Comparison of ENCODE assay signal across 8 cellular contexts in the genomic region with DNA sequence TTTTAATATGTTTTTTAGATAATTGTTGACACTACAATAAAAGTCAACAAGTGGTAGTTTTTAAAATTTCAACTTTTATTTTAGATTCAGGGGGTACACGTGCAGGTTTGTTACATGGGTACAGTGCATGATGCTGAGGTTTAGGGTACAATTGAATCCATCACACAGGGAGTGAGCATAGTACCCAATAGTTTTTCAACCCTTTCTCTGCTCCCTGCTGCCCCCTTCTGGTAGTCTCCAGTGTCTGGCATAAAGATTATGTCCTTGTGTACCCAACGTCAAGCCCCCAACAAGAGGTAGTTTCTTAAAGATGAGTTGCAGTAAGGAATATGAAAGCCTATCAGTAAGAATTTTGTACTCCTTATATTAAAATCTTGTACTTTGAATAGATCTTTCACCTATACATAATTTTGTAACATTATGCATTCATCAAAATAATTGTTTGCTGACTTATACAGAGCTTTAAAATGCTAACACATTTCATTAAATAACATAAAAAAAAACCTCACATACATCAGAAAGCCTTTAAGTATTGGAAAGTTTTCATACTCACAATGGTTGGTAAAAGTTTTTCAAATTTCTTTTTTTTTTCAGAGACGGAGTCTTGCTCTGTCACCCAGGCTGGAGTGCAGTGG. TPM values are rescaled to one million over a fixed set of nuclear protein-coding genes. Genes with fewer than 3 reads are reported as not detected.
DNase-seq lines count a peak whose midpoint lies in the region; ATAC-seq lines count a peak whose summit lies in the region.

No MANE protein-coding gene starts in this region.

- H3K4me3 ChIP-seq in SJCRH30 (no peak overlapping the region), right cardiac atrium (ENCODE audit: low read length) (no peak overlapping the region)

- H3K27ac ChIP-seq in SJCRH30, result no peak overlapping the region
- no peak overlapping the region for H3K27ac ChIP-seq in right cardiac atrium (ENCODE audit: low read length)

- ATAC-seq in GM19438 (IDR thresholded peaks at IDR 0.05; ENCODE audit: low read depth, unreplicated experiment) (peak; percentile 80), right cardiac atrium (peak; percentile 45 to 59), GM18517 (IDR thresholded peaks at IDR 0.05; ENCODE audit: unreplicated experiment) (no peak)

- WGBS in right cardiac atrium, result 35% methylated on average over 3 of the region's 3 CpGs

- H3K9me3 ChIP-seq in SJCRH30 (replicated peaks) (no peaks in the 10 kb centered on the region), right cardiac atrium (ENCODE audit: control insufficient read depth, low read length) (no peaks in the 10 kb centered on the region)

- intact Hi-C loops in right cardiac atrium (cut with DNase I), result no loop called here

- H3K4me1 ChIP-seq in SJCRH30 (no peaks in the 10 kb centered on the region), right cardiac atrium (ENCODE audit: control insufficient read depth, insufficient read depth, low read length) (no peaks in the 10 kb centered on the region)

- DNase-seq in CMK (ENCODE audit: low read depth) (peak; percentile 66), Kasumi-1 (lab: John Stamatoyannopoulos, UW) (peak; percentile 80 to 90), SJCRH30 (peak; percentile 75 to 90), right cardiac atrium (peak in 1 of 3 donors; percentile 67)
- peak; percentile 73 for DNase-seq in activated gamma-delta T cell treated with anti-CD3 and anti-CD28 coated beads, Interleukin-2, amount 50 U/mL, for 16 hours (ENCODE audit: low read depth)
- DNase-seq in stimulated activated CD4-positive, alpha-beta T cell treated with anti-CD3 and anti-CD28 coated beads, Interleukin-15, amount 100 ng/mL, for 1 hour (ENCODE audit: low read depth in 1 of 2, low spot score in 1 of 2), result peak; percentile 45 to 49

- no peaks in the 10 kb centered on the region for H3K36me3 ChIP-seq in SJCRH30

- H3K27me3 ChIP-seq in SJCRH30, result no peaks in the 10 kb centered on the region
- H3K27me3 ChIP-seq in right cardiac atrium (ENCODE audit: control insufficient read depth, insufficient read depth), result no peaks in the 10 kb centered on the region

RNA-seq across cellular contexts. Expression of gene RALGAPA1, which starts 5.4 kb away (rescaled TPM):
- total RNA-seq in SJCRH30 (2014; rRNA removed; shearing (Covaris generic)), result 25.9 and 27.2 TPM in 2 replicates
- 10 to 100 TPM; 35.1 to 47.4 (median 41.2) TPM for total RNA-seq in right cardiac atrium
- 11.6 TPM for polyA plus RNA-seq in right cardiac atrium

RNA-seq across cellular contexts. Expression of gene BRMS1L, which starts 11.7 kb away (rescaled TPM):
- total RNA-seq in SJCRH30 (2014; rRNA removed; shearing (Covaris generic)), result 19.7 and 19.9 TPM in 2 replicates
- 10 to 100 TPM; 14.2 to 15.8 (median 14.8) TPM for total RNA-seq in right cardiac atrium
- 9.3 TPM for polyA plus RNA-seq in right cardiac atrium
